Comparison of ENCODE assay signal across 8 cellular contexts in the genomic region with DNA sequence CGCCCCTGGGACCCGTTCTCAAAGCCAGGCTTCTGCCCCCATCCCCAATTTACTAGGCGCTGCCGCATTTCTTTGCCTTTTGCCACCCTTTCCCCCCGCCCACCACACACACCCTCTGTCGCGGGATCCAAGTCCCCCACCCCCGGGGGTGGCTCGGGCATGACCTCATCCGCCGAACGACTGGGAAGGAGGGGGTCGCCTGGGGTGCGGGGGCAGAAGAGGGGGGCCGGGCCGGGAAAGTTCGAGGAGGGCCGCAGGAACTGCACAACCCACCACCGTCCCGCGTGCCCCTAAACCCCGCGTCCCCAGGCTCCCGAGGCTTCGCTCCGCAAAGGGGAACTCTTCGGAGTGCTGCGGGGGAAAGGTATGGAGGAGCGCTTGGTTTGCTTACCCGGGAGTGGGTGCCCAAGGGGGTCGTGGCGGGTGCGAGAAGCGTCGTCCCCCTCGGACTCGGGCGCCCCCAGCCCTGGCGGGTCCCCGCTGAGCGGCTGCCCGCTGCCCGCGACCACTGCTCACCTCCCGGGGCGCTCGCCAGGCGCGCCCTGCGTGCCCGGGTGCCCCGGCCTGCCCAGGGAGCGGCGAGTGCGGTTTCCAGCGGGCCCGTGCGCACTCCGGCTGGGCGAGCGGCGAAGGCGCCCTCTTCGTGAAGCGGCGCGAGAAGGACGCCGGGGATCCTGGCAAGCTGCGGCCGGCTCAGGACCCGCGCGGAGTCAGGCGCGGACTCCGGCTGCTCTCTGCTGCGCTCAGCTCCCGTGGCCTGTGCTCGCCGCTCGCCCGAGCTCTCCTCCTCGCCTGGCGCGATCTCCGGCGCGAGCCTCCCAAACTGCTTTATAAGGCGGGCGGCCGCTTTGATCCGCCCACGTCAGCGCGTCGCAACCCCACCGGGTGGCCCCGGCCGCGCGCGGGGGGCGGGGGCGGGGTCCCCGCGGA. TPM values are rescaled to one million over a fixed set of nuclear protein-coding genes. Genes with fewer than 3 reads are reported as not detected.
DNase-seq lines count a peak whose midpoint lies in the region; ATAC-seq and TF ChIP-seq lines count a peak whose summit lies in the region.

No MANE protein-coding gene starts in this region.

- no peaks in the 10 kb centered on the region for H3K9me3 Mint-ChIP-seq in activated CD8-positive, alpha-beta memory T cell treated with anti-CD3 and anti-CD28 coated beads, Interleukin-2, amount 10 ng/mL, durations not matched to agents 7 days and 5 days (ENCODE audit: low read depth)

- ATAC-seq in activated CD8-positive, alpha-beta memory T cell treated with anti-CD3 and anti-CD28 coated beads, Interleukin-2, amount 10 ng/mL, durations not matched to agents 7 days and 5 days: peak; percentile 8
- ATAC-seq in GM19397 (IDR thresholded peaks at IDR 0.05; ENCODE audit: unreplicated experiment): no peak
- no peak for ATAC-seq in HG02885 (IDR thresholded peaks at IDR 0.05; ENCODE audit: poor library complexity, unreplicated experiment)

- H3K36me3 Mint-ChIP-seq in activated CD8-positive, alpha-beta memory T cell treated with anti-CD3 and anti-CD28 coated beads, Interleukin-2, amount 10 ng/mL, durations not matched to agents 7 days and 5 days: no peaks in the 10 kb centered on the region

- CTCF ChIA-PET in activated CD8-positive, alpha-beta memory T cell treated with anti-CD3 and anti-CD28 coated beads, Interleukin-2, amount 10 ng/mL, durations not matched to agents 7 days and 5 days (lab: Charles Lee): interaction anchor here (0.9 to 6.9 kb wide), 11 partner anchors 9 to 397 kb away, joined by 3 to 298 read pairs (median 34); no protein-coding TSS in a partner anchor

- peaks cover 64% of the 10 kb centered on the region for H3K27me3 Mint-ChIP-seq in activated CD8-positive, alpha-beta memory T cell treated with anti-CD3 and anti-CD28 coated beads, Interleukin-2, amount 10 ng/mL, durations not matched to agents 7 days and 5 days

- DNase-seq in ELF-1 (ENCODE audit: low read depth, low spot score): peak; percentile 46
- peak; percentile 58 for DNase-seq in NCI-H1092 (lab: John Stamatoyannopoulos, UW)
- no peak for DNase-seq in activated CD8-positive, alpha-beta memory T cell treated with anti-CD3 and anti-CD28 coated beads, Interleukin-2, amount 10 ng/mL, durations not matched to agents 7 days and 5 days
- peak; percentile 85 for DNase-seq in fibroblast of villous mesenchyme (ENCODE audit: low read depth)
- peak; percentile 10 for DNase-seq in non-pigmented ciliary epithelial cell (ENCODE audit: low read depth)
- no peak for DNase-seq in NCI-H187 treated with DMSO at 0.1 percent for 48 hours (lab: John Stamatoyannopoulos, UW)

- peak overlapping the region; percentile 28 for H3K4me3 Mint-ChIP-seq in activated CD8-positive, alpha-beta memory T cell treated with anti-CD3 and anti-CD28 coated beads, Interleukin-2, amount 10 ng/mL, durations not matched to agents 7 days and 5 days

- H3K27ac Mint-ChIP-seq in activated CD8-positive, alpha-beta memory T cell treated with anti-CD3 and anti-CD28 coated beads, Interleukin-2, amount 10 ng/mL, durations not matched to agents 7 days and 5 days: no peak overlapping the region

- no peak for TF ChIP-seq CTCF in fibroblast of villous mesenchyme (IDR thresholded peaks at IDR 0.05; ENCODE audit: insufficient read depth, low read depth, low read length)

- peaks cover 20% of the 10 kb centered on the region for H3K4me1 Mint-ChIP-seq in activated CD8-positive, alpha-beta memory T cell treated with anti-CD3 and anti-CD28 coated beads, Interleukin-2, amount 10 ng/mL, durations not matched to agents 7 days and 5 days

- H3K4me3 ChIP-seq in fibroblast of villous mesenchyme (ENCODE audit: low read depth, low read length): peak overlapping the region; percentile 55

RNA-seq across cellular contexts. Expression of a gene that starts 3.9 kb away (rescaled TPM):
- 1 to 10 TPM in 1 of 2 experiments, under 1 TPM in 1; 0.96 to 2.0 TPM for total RNA-seq in activated CD8-positive, alpha-beta memory T cell treated with anti-CD3 and anti-CD28 coated beads, Interleukin-2, amount 10 ng/mL, durations not matched to agents 7 days and 5 days
- under 0.01 TPM in 1 of 2 replicates, not detected in the other for total RNA-seq in fibroblast of villous mesenchyme

Comparison
In these comparisons a context has a peak if more than half of its experiments do, and no peak if none do; other contexts are left out.
1. DNase-seq: peak in ELF-1 (single experiment), NCI-H1092 (single experiment), fibroblast of villous mesenchyme (single experiment) and non-pigmented ciliary epithelial cell (single experiment); none in activated CD8-positive, alpha-beta memory T cell treated with anti-CD3 and anti-CD28 coated beads, Interleukin-2, amount 10 ng/mL, durations not matched to agents 7 days and 5 days (single experiment) and NCI-H187 treated with DMSO at 0.1 percent for 48 hours (single experiment).